In the genomic region with DNA sequence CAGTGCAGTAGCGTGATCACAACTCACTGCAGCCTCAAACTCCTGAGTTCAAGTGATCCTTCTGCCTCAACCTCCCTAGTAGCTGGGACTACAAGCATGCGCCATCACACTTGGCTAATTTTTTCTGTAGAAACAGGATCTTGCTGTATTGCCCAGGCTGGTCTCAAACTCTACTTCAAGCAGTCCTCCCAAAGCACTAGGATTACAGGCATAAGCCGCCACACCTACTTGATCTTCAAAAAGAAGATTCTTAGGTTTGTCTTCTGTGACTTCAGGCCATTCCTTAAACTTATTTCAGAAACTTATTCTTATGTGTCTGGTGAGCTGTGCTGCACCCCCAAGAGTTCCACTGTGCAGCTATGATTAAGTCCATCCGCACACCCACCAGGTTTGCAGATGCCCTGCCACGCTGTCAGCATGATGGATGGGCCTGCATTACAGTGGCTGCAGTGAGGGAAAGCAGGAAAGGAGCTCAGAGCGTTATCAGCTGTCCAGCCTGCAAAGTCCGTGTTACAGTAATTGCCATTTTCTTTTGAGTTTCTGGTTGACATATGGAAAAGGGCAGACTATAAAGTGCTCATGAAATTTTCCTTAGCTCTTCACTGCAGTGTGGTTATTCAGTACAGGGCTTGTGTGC, we compare ENCODE assay signal across 1 cellular context.
TF ChIP-seq lines count a peak whose summit lies in the region.

No MANE protein-coding gene starts in this region.

TF ChIP-seq in GM23338, 12 proteins besides CTCF, POLR2A, EP300 and RAD21 (continued from another document):
- TF ChIP-seq STAT1 (IDR thresholded peaks at IDR 0.05; ENCODE audit: unreplicated experiment) (no peak), ZNF114 (CRISPR knock-in tag; IDR thresholded peaks at IDR 0.05) (no peak), NANOG (IDR thresholded peaks at IDR 0.05; ENCODE audit: borderline replicate concordance) (no peak), JUNB (IDR thresholded peaks at IDR 0.05; ENCODE audit: unreplicated experiment) (no peak)
